ENCODE assay signal across 1 cellular context in the genomic region with DNA sequence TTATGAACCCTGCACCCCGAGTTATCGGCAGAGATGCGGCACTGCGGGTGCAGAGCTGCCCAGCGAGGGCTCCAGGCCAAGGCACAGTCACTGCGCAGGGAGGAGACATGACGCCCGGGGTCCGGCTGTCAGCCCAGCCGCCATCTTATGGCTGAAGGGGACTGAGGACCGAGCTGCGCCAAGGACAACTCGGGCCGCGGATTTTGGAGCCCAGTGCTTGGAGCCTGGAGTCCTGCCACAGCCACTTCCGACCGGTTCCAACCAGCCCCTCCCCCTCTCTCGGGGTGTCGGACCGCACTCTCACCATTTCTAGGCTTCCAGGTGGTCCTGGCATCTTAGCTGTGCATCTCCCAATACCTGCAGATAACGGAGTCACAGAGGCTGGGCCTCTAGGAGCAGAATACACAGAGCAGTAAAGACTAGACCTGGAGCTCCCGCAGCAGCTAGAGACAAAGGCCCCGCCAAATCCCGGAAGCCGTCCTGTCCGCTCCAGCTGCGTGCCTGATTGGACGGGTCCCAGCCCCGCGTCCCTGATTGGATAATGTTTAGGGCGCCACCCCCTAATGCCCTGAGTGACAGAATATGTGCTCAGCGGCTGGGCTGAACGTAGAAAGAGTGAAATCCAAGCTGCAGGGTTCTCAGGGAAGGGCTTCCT.
TF ChIP-seq lines count a peak whose summit lies in the region.

Gene ZNF680 (minus strand): TSS at position 451 of the 655 bp plus-strand sequence. CDS start 117 bp downstream, at position 334.

TF ChIP-seq in K562, 482 proteins besides CTCF, POLR2A, EP300 and RAD21 (continued from another document and continues in another):
- TF ChIP-seq EP400 (IDR thresholded peaks at IDR 0.05) (peak; percentile 86), ZC3H11A (IDR thresholded peaks at IDR 0.05; ENCODE audit: low read depth, low read length) (no peak), GABPB2 (CRISPR knock-in tag; conservative IDR thresholded peaks at IDR 0.05) (no peak), ZNF589 (CRISPR knock-in tag; IDR thresholded peaks at IDR 0.05; ENCODE audit: low read depth) (no peak), MEIS2 (IDR thresholded peaks at IDR 0.05; ENCODE audit: partially characterized antibody) (peak; percentile 40), ETV1 (tag; conservative IDR thresholded peaks at IDR 0.05; ENCODE audit: low read depth) (peak; percentile 44), ZNF124 (CRISPR knock-in tag; IDR thresholded peaks at IDR 0.05) (no peak), PHF20 (IDR thresholded peaks at IDR 0.05; ENCODE audit: partially characterized antibody) (peak; percentile 70), NCOR1 (IDR thresholded peaks at IDR 0.05) (no peak), ARID3A (IDR thresholded peaks at IDR 0.05; ENCODE audit: borderline replicate concordance, low read depth, low read length) (no peak), ZNF3 (CRISPR knock-in tag; IDR thresholded peaks at IDR 0.05) (no peak), MAFG (tag; conservative IDR thresholded peaks at IDR 0.05) (no peak), EZH2 (IDR thresholded peaks at IDR 0.05; ENCODE audit: borderline replicate concordance, low read depth, low read length) (no peak), CBFA2T2 (conservative IDR thresholded peaks at IDR 0.05) (no peak), ARNT (IDR thresholded peaks at IDR 0.05) (no peak), KDM5B (IDR thresholded peaks at IDR 0.05; ENCODE audit: insufficient replicate concordance, low read depth, low read length) (peak; percentile 63), ZBTB40 (IDR thresholded peaks at IDR 0.05) (0 out of 2 replicates have a peak, but pooled peaks have one; percentile 19), ZBTB40 (CRISPR knock-in tag; IDR thresholded peaks at IDR 0.05) (no peak), MIER1 (IDR thresholded peaks at IDR 0.05; ENCODE audit: low read depth) (no peak), BRF1 (IDR thresholded peaks at IDR 0.05; ENCODE audit: borderline replicate concordance, extremely low read depth, insufficient read length) (no peak), ZNF75A (CRISPR knock-in tag; IDR thresholded peaks at IDR 0.05) (no peak), TCF7 (IDR thresholded peaks at IDR 0.05; ENCODE audit: borderline replicate concordance) (no peak), NFIC (IDR thresholded peaks at IDR 0.05) (peak; percentile 25; the same call in 1 of the 2 replicates), BCLAF1 (IDR thresholded peaks at IDR 0.05; ENCODE audit: borderline replicate concordance in 1 of 2, control insufficient read depth in 1 of 2, low read depth in 2 of 2, low read length in 1 of 2) (no peak), HDGF (IDR thresholded peaks at IDR 0.05) (no peak), MBD2 (IDR thresholded peaks at IDR 0.05; ENCODE audit: borderline replicate concordance, low read depth) (peak; percentile 71; the same call in 1 of the 2 replicates), ZNF224 (CRISPR knock-in tag; IDR thresholded peaks at IDR 0.05) (no peak), PRMT5 (CRISPR knock-in tag; IDR thresholded peaks at IDR 0.05) (no peak), ZSCAN32 (CRISPR knock-in tag; IDR thresholded peaks at IDR 0.05) (no peak), ZNF644 (tag; IDR thresholded peaks at IDR 0.05; ENCODE audit: low read depth) (no peak), ADNP (tag; IDR thresholded peaks at IDR 0.05) (no peak), SIN3A (IDR thresholded peaks at IDR 0.05; ENCODE audit: borderline replicate concordance in 2 of 2, control insufficient read depth in 1 of 2, low read depth in 2 of 2, low read length in 2 of 2) (peak in 1 of 2 experiments; percentile 50; a peak in 2 of 4 replicates), CCNT2 (IDR thresholded peaks at IDR 0.05; ENCODE audit: borderline replicate concordance, extremely low read depth, insufficient read length, low read depth, low read length) (peak; percentile 27), MAZ (CRISPR knock-in tag; conservative IDR thresholded peaks at IDR 0.05 in 1 of 2, IDR thresholded peaks at IDR 0.05 in 1 of 2) (peak in 1 of 2 experiments; percentile 58; a peak in 2 of 4 replicates), FOXJ2 (tag; IDR thresholded peaks at IDR 0.05) (no peak)
- TF ChIP-seq, protein P1, sequence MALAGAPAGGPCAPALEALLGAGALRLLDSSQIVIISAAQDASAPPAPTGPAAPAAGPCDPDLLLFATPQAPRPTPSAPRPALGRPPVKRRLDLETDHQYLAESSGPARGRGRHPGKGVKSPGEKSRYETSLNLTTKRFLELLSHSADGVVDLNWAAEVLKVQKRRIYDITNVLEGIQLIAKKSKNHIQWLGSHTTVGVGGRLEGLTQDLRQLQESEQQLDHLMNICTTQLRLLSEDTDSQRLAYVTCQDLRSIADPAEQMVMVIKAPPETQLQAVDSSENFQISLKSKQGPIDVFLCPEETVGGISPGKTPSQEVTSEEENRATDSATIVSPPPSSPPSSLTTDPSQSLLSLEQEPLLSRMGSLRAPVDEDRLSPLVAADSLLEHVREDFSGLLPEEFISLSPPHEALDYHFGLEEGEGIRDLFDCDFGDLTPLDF (CRISPR knock-in tag; IDR thresholded peaks at IDR 0.05): no peak
- TF ChIP-seq, protein P2, sequence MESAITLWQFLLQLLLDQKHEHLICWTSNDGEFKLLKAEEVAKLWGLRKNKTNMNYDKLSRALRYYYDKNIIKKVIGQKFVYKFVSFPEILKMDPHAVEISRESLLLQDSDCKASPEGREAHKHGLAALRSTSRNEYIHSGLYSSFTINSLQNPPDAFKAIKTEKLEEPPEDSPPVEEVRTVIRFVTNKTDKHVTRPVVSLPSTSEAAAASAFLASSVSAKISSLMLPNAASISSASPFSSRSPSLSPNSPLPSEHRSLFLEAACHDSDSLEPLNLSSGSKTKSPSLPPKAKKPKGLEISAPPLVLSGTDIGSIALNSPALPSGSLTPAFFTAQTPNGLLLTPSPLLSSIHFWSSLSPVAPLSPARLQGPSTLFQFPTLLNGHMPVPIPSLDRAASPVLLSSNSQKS (CRISPR knock-in tag; IDR thresholded peaks at IDR 0.05): no peak
- TF ChIP-seq, protein P3, sequence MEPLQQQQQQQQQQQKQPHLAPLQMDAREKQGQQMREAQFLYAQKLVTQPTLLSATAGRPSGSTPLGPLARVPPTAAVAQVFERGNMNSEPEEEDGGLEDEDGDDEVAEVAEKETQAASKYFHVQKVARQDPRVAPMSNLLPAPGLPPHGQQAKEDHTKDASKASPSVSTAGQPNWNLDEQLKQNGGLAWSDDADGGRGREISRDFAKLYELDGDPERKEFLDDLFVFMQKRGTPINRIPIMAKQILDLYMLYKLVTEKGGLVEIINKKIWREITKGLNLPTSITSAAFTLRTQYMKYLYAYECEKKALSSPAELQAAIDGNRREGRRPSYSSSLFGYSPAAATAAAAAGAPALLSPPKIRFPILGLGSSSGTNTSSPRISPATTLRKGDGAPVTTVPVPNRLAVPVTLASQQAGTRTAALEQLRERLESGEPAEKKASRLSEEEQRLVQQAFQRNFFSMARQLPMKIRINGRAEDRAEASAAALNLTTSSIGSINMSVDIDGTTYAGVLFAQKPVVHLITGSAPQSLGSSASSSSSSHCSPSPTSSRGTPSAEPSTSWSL (CRISPR knock-in tag; IDR thresholded peaks at IDR 0.05; ENCODE audit: borderline replicate concordance): no peak
